Comparison of ENCODE assay signal across 19 cellular contexts in the genomic region with DNA sequence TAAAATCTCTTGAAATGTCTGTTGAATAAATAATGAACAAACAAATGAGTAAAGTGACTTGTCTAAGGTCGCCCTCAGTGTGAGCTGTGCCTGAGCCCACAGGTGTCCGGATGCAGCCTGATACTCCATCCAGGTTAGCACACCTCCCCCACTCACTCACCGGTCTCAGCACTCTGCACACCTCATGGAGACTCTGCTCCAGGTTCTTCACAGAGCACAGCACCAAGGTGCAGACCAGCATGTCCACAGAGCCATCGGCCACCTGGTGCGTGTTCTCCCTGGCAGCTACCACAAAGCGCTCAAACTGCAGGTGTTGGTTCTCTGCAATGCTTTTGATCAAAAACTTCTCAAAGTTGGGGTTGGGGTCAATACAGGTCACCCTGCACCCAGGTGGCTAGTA. TPM values are rescaled to one million over a fixed set of nuclear protein-coding genes. Genes with fewer than 3 reads are reported as not detected.
DNase-seq lines count a peak whose midpoint lies in the region; ATAC-seq and TF ChIP-seq lines count a peak whose summit lies in the region.
"Had no signal": no experiment of that assay in that cellular context is flagged by ENCODE, and none has a peak within 500 bp of the region (broad histone marks: within the 10 kb centered on the region; RNA-seq: fewer than 3 reads in every experiment).

No MANE protein-coding gene starts in this region.

- TF ChIP-seq POLR2A in thyroid gland (IDR thresholded peaks at IDR 0.05) = no peak

- intact Hi-C loops in PC-9 (cut with micrococcal nuclease; ENCODE audit: unreplicated experiment) (no loop called here), thyroid gland (cut with DNase I) (no loop called here)

- TF ChIP-seq CTCF in PC-9 (conservative IDR thresholded peaks at IDR 0.05) (no peak), thyroid gland (IDR thresholded peaks at IDR 0.05) (no peak)

- H3K27me3 ChIP-seq in PC-9 (ENCODE audit: insufficient read depth, low read depth) = no peaks in the 10 kb centered on the region
- no peaks in the 10 kb centered on the region for H3K27me3 ChIP-seq in thyroid gland

- H3K9me3 ChIP-seq in PC-9 (ENCODE audit: insufficient read depth, low read depth) = no peaks in the 10 kb centered on the region
- no peaks in the 10 kb centered on the region for H3K9me3 ChIP-seq in thyroid gland

- peaks cover 25% of the 10 kb centered on the region for H3K79me2 ChIP-seq in PC-9 (ENCODE audit: low read depth)

- H3K4me3 ChIP-seq in PC-9 (no peak overlapping the region), thyroid gland (replicated peaks in 1 of 3) (no peak overlapping the region)
- H3K4me3 ChIP-seq: GM23338 had no signal

- CTCF ChIA-PET in PC-9 (lab: Charles Lee) = interaction anchor here (1.5 kb wide), 1 partner anchor 13 kb away, joined by 10 read pairs; no protein-coding TSS in a partner anchor

- ATAC-seq in GM21529 (IDR thresholded peaks at IDR 0.05; ENCODE audit: unreplicated experiment) = no peak
- no peak for ATAC-seq in GM21447 (IDR thresholded peaks at IDR 0.05; ENCODE audit: unreplicated experiment)
- ATAC-seq: GM23338 had no signal

- H3K4me2 ChIP-seq in PC-9 = peak overlapping the region; percentile 99
- H3K4me2 ChIP-seq: GM23338 had no signal

- H3K9me2 ChIP-seq in PC-9 (ENCODE audit: insufficient read depth) = no peaks in the 10 kb centered on the region

- peaks cover 77% of the 10 kb centered on the region for H3K4me1 ChIP-seq in PC-9 (replicated peaks; ENCODE audit: insufficient read depth)
- peaks cover 38 to 55% of the 10 kb centered on the region in 2 donors for H3K4me1 ChIP-seq in thyroid gland

- H3K27ac ChIP-seq in PC-9 = peak overlapping the region; percentile 97
- H3K27ac ChIP-seq in epithelial cell of prostate = peak overlapping the region; percentile 98
- H3K27ac ChIP-seq in thyroid gland = peak overlapping the region in 2 of 3 donors; percentile 99 to 100

- BruUV-seq in PC-9 (replicated peaks; lab: Mats Ljungman, UMichigan) = no TSS peak

- WGBS in thyroid gland, 2 donors = 95 to 97% methylated on average over 4 to 6 of the region's 6 CpGs

- POLR2A ChIA-PET in PC-9 (lab: Charles Lee; ENCODE audit: unreplicated experiment) = interaction anchor here (0.6 to 0.7 kb wide), 2 partner anchors 743 to 850 kb away, joined by 5 to 23 read pairs; a partner anchor contains a TSS

- DNase-seq in DMS53 (lab: John Stamatoyannopoulos, UW) (peak; percentile 62), DMS53 treated with DMSO at 0.1 percent for 48 hours (lab: John Stamatoyannopoulos, UW; ENCODE audit: unreplicated experiment) (no peak), PC-9 (peak in 1 of 2 experiments; percentile 33), epithelial cell of prostate (ENCODE audit: low read depth, low spot score) (no peak), thyroid gland (peak in 1 of 2 donors; percentile 3), NAMALWA (ENCODE audit: low spot score) (no peak)
- DNase-seq: 8988T, C1 segment of cervical spinal cord, COR-L47, DMS79, NCI-H1436 treated with DMSO at 0.1 percent for 48 hours, NCI-H2081 treated with DMSO at 0.1 percent for 48 hours, NCI-H526, OCI-M1, SHP77 had no signal

- H3K36me3 ChIP-seq in PC-9 (ENCODE audit: low read depth) (no peaks in the 10 kb centered on the region), thyroid gland (no peaks in the 10 kb centered on the region)

- no peak overlapping the region for H2AFZ ChIP-seq in PC-9
- H2AFZ ChIP-seq: GM23338 had no signal

- H4K20me1 ChIP-seq in PC-9 (ENCODE audit: insufficient read depth) = peaks cover 5% of the 10 kb centered on the region

- H3F3A ChIP-seq in PC-9 (ENCODE audit: insufficient read depth, low read depth) = peaks cover 48% of the 10 kb centered on the region

RNA-seq across cellular contexts. Expression of a gene that starts 4.1 kb away (rescaled TPM):
- total RNA-seq in PC-9 (2021) (3,783 and 4,555 TPM in 2 replicates), thyroid gland (100 to 1,000 TPM; 333 to 826 (median 460) TPM)
- total RNA-seq: G401 had no signal

RNA-seq across cellular contexts. Expression of a gene that starts 37.1 kb away (rescaled TPM):
- total RNA-seq in PC-9 (2021) (84.1 and 94.9 TPM in 2 replicates), thyroid gland (1 to 10 TPM in 1 of 4 donors, under 1 TPM in 1, not detected in 2; 0.34 to 1.6 TPM)
- total RNA-seq: GM23338 had no signal

RNA-seq across cellular contexts. Expression of a gene that starts 45.5 kb away (rescaled TPM):
- total RNA-seq in PC-9 (2021) (2.7 and 5.7 TPM in 2 replicates), thyroid gland (1 to 10 TPM in 1 of 4 donors, under 1 TPM in 3; 0.13 to 1.1 (median 0.42) TPM)
- total RNA-seq: G401, GM23338 had no signal

Comparison
In these comparisons a context has a peak if more than half of its experiments do, and no peak if none do; other contexts are left out.
1. RNA of a gene that starts 37.1 kb away (total RNA-seq): 84.1 to 94.9 TPM in PC-9; 0.34 to 1.6 TPM in thyroid gland; every median in the first group is over 10 times any median in the second.
2. Peak in every context shown above with its lines, with median percentiles within 50 percentile points of each other: H3K27ac ChIP-seq.